2 cellular contexts compared by ENCODE assay signal in genomic region chr17:40696651-40697072, GRCh38.
A peak's percentile ranks its signal among the peaks of the same experiment; 100 is the strongest.
TF ChIP-seq lines count a peak whose summit lies in the region.

No MANE protein-coding gene starts in this region.

TF ChIP-seq in K562, 482 proteins besides CTCF, POLR2A, EP300 and RAD21:
- TF ChIP-seq ZNF263 (CRISPR knock-in tag; IDR thresholded peaks at IDR 0.05; ENCODE audit: borderline replicate concordance) (no peak), CEBPB (tag; IDR thresholded peaks at IDR 0.05) (peak; percentile 59; the same call in 1 of the 2 replicates)
TF ChIP-seq in K562: peak in this region for 1.

TF ChIP-seq in liver, 16 proteins besides CTCF, POLR2A, EP300 and RAD21:
- TF ChIP-seq SP1 (IDR thresholded peaks at IDR 0.05) (no peak), REST (IDR thresholded peaks at IDR 0.05) (no peak), HNF4A (conservative IDR thresholded peaks at IDR 0.05) (peak in 1 of 2 donors; percentile 12), FOXA2 (IDR thresholded peaks at IDR 0.05) (peak; percentile 4)
